ENCODE assay signal across 22 cellular contexts in the genomic region with DNA sequence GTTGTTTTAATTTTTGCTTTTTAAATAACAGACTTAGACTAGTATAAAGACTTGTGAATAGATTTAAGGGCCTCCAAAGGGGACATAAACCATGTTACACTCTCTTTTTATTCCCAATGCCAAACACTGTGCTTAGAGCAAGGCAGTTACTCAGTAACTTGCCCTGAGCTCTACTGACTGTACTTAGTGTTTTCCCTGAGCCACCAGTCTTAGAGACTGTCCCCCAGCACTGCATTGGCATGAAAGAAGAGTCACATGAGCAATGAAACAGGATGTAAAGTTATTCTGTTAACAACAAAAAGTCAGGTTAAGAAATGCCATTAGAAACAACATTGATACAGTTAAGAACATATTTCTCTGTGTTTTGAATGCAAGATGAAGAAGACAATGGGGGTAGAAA.
DNase-seq lines count a peak whose midpoint lies in the region; ATAC-seq lines count a peak whose summit lies in the region.
"Had no signal": no experiment of that assay in that cellular context is flagged by ENCODE, and none has a peak within 500 bp of the region (broad histone marks: within the 10 kb centered on the region; RNA-seq: fewer than 3 reads in every experiment).

No MANE protein-coding gene starts in this region.

- peak; percentile 64 for DNase-seq in Jurkat, Clone E6-1 (ENCODE audit: low read depth, low spot score)
- peak; percentile 28 for DNase-seq in kidney tubule cell (ENCODE audit: low spot score)
- no peak for DNase-seq in DMS 273 (lab: John Stamatoyannopoulos, UW; ENCODE audit: unreplicated experiment)
- DNase-seq: activated CD4-positive, alpha-beta T cell treated with anti-CD3 and anti-CD28 coated beads, Interleukin-2, amount 50 U/mL, for 1 hour; activated CD8-positive, alpha-beta memory T cell treated with anti-CD3 and anti-CD28 coated beads, Interleukin-2, amount 10 ng/mL, durations not matched to agents 7 days and 5 days; central memory CD4-positive, alpha-beta T cell; dorsolateral prefrontal cortex; glutamatergic neuron; kidney; NCI-H1092 treated with DMSO at 0.1 percent for 48 hours; NCI-H1930; NCI-H526 treated with DMSO at 0.1 percent for 48 hours; WERI-Rb-1 had no signal

- ATAC-seq in GM18498 (IDR thresholded peaks at IDR 0.05; ENCODE audit: unreplicated experiment) (peak; percentile 49), GM21786 (IDR thresholded peaks at IDR 0.05; ENCODE audit: unreplicated experiment) (peak; percentile 60), HG02884 (IDR thresholded peaks at IDR 0.05; ENCODE audit: unreplicated experiment) (no peak), HG03565 (IDR thresholded peaks at IDR 0.05; ENCODE audit: unreplicated experiment) (no peak), GM21576 (IDR thresholded peaks at IDR 0.05; ENCODE audit: unreplicated experiment) (no peak)
- ATAC-seq: activated CD8-positive, alpha-beta memory T cell treated with anti-CD3 and anti-CD28 coated beads, Interleukin-2, amount 10 ng/mL, durations not matched to agents 7 days and 5 days had no signal

- H3K4me3 ChIP-seq in Jurkat, Clone E6-1 (ENCODE audit: low read length): no peak overlapping the region
- H3K4me3 ChIP-seq: BLaER1, dorsolateral prefrontal cortex, prostate gland, SK-N-MC, tibial nerve had no signal

Comparison
In these comparisons a context has a peak if more than half of its experiments do, and no peak if none do; other contexts are left out.
1. ATAC-seq: peak in GM18498 (single experiment) and GM21786 (single experiment); none in HG02884 (single experiment), HG03565 (single experiment) and GM21576 (single experiment).